ENCODE assay signal across 22 cellular contexts in genomic region chr17:40366861-40367518, GRCh38. TPM values are rescaled to one million over a fixed set of nuclear protein-coding genes. Genes with fewer than 3 reads are reported as not detected.
A peak's percentile ranks its signal among the peaks of the same experiment; 100 is the strongest.
DNase-seq lines count a peak whose midpoint lies in the region; ATAC-seq and TF ChIP-seq lines count a peak whose summit lies in the region.
"Had no signal": no experiment of that assay in that cellular context is flagged by ENCODE, and none has a peak within 500 bp of the region (broad histone marks: within the 10 kb centered on the region; RNA-seq: fewer than 3 reads in every experiment).

No MANE protein-coding gene starts in this region.

- H3K36me3 ChIP-seq in H7 (replicated peaks; ENCODE audit: control insufficient read depth, insufficient read depth, low read length) (no peaks in the 10 kb centered on the region), spleen (no peaks in the 10 kb centered on the region)
- H3K36me3 ChIP-seq: Peyer's patch had no signal

- intact Hi-C loops in spleen (cut with DNase I; ENCODE audit: low total_unique reads) = no loop called here
- intact Hi-C loops in activated CD4-positive, alpha-beta T cell treated with anti-CD3 and anti-CD28 coated beads, Interleukin-2, amount 10 ng/mL, durations not matched to agents 24 days and 14 days (cut with micrococcal nuclease) = no loop called here

- no peak for TF ChIP-seq CTCF in spleen (IDR thresholded peaks at IDR 0.05 in 8 of 11, conservative IDR thresholded peaks at IDR 0.05 in 3 of 11)

- DNase-seq in activated naive CD4-positive, alpha-beta T cell treated with anti-CD3 and anti-CD28 coated beads, Interleukin-2, amount 10 ng/mL, durations not matched to agents 7 days and 5 days = no peak
- DNase-seq in activated naive CD4-positive, alpha-beta T cell treated with Interleukin-2 at 50 U/mL for 16 hours = no peak
- peak; percentile 60 for DNase-seq in H7
- peak; percentile 14 for DNase-seq in iPS-NIHi7 (ENCODE audit: extremely low spot score)
- DNase-seq in spleen = peak; percentile 58
- DNase-seq in activated CD4-positive, alpha-beta T cell treated with anti-CD3 and anti-CD28 coated beads, Interleukin-2, amount 10 ng/mL, durations not matched to agents 24 days and 14 days = no peak
- no peak for DNase-seq in NCI-H69 (lab: John Stamatoyannopoulos, UW)
- DNase-seq: Caco-2; CD4-positive, CD25-positive, alpha-beta regulatory T cell; DMS79; KBM-7; NCI-H1436; NCI-H2029 treated with DMSO at 0.1 percent for 48 hours; NCI-H510A; Peyer's patch had no signal

- no peaks in the 10 kb centered on the region for H3K9me3 ChIP-seq in spleen
- H3K9me3 ChIP-seq: A549, Caco-2, Peyer's patch had no signal

- no peak for TF ChIP-seq POLR2A in spleen (IDR thresholded peaks at IDR 0.05)

- ATAC-seq in HG02642 (IDR thresholded peaks at IDR 0.05; ENCODE audit: poor library complexity, unreplicated experiment) = no peak
- ATAC-seq: A549, HCT116, Right ventricle myocardium inferior had no signal

- no peak overlapping the region for H3K4me3 Mint-ChIP-seq in activated naive CD4-positive, alpha-beta T cell treated with anti-CD3 and anti-CD28 coated beads, Interleukin-2, amount 10 ng/mL, durations not matched to agents 7 days and 5 days
- H3K4me3 Mint-ChIP-seq in activated CD4-positive, alpha-beta T cell treated with anti-CD3 and anti-CD28 coated beads, Interleukin-2, amount 10 ng/mL, durations not matched to agents 24 days and 14 days = no peak overlapping the region
- H3K4me3 Mint-ChIP-seq: CD4-positive, CD25-positive, alpha-beta regulatory T cell had no signal

- CTCF ChIA-PET in activated naive CD4-positive, alpha-beta T cell treated with anti-CD3 and anti-CD28 coated beads, Interleukin-2, amount 10 ng/mL, durations not matched to agents 7 days and 5 days (lab: Charles Lee) = interaction anchor here (1.1 to 14.0 kb wide), 2 partner anchors 9 to 167 kb away, joined by 3 to 123 read pairs; no protein-coding TSS in a partner anchor

- H3K27me3 ChIP-seq in H7 (ENCODE audit: control insufficient read depth, insufficient read depth, low read length) (peaks cover 28% of the 10 kb centered on the region), spleen (replicated peaks in 1 of 7) (peaks cover 0 to 27% (median 6%) of the 10 kb centered on the region in 7 donors)
- H3K27me3 ChIP-seq: Peyer's patch had no signal

- H3K4me3 ChIP-seq in H7 (ENCODE audit: insufficient read depth, low read depth, low read length) (no peak overlapping the region), spleen (no peak overlapping the region)
- H3K4me3 ChIP-seq: A549, Peyer's patch, SK-N-MC had no signal

- H3K27ac Mint-ChIP-seq in activated naive CD4-positive, alpha-beta T cell treated with anti-CD3 and anti-CD28 coated beads, Interleukin-2, amount 10 ng/mL, durations not matched to agents 7 days and 5 days = peak overlapping the region; percentile 37
- H3K27ac Mint-ChIP-seq in activated CD4-positive, alpha-beta T cell treated with anti-CD3 and anti-CD28 coated beads, Interleukin-2, amount 10 ng/mL, durations not matched to agents 24 days and 14 days = no peak overlapping the region
- H3K27ac Mint-ChIP-seq: CD4-positive, CD25-positive, alpha-beta regulatory T cell had no signal

- H3K4me1 Mint-ChIP-seq in activated naive CD4-positive, alpha-beta T cell treated with anti-CD3 and anti-CD28 coated beads, Interleukin-2, amount 10 ng/mL, durations not matched to agents 7 days and 5 days = peaks cover 39% of the 10 kb centered on the region
- peaks cover 12% of the 10 kb centered on the region for H3K4me1 Mint-ChIP-seq in activated CD4-positive, alpha-beta T cell treated with anti-CD3 and anti-CD28 coated beads, Interleukin-2, amount 10 ng/mL, durations not matched to agents 24 days and 14 days

- peaks cover 4 to 37% (median 16%) of the 10 kb centered on the region in 6 donors for H3K4me1 ChIP-seq in spleen

- H3K27me3 Mint-ChIP-seq in activated naive CD4-positive, alpha-beta T cell treated with anti-CD3 and anti-CD28 coated beads, Interleukin-2, amount 10 ng/mL, durations not matched to agents 7 days and 5 days = peaks cover 24% of the 10 kb centered on the region
- H3K27me3 Mint-ChIP-seq in activated CD4-positive, alpha-beta T cell treated with anti-CD3 and anti-CD28 coated beads, Interleukin-2, amount 10 ng/mL, durations not matched to agents 24 days and 14 days = no peaks in the 10 kb centered on the region

- peaks cover 3% of the 10 kb centered on the region for H3K9me3 Mint-ChIP-seq in activated naive CD4-positive, alpha-beta T cell treated with anti-CD3 and anti-CD28 coated beads, Interleukin-2, amount 10 ng/mL, durations not matched to agents 7 days and 5 days
- H3K9me3 Mint-ChIP-seq in activated CD4-positive, alpha-beta T cell treated with anti-CD3 and anti-CD28 coated beads, Interleukin-2, amount 10 ng/mL, durations not matched to agents 24 days and 14 days = no peaks in the 10 kb centered on the region
- H3K9me3 Mint-ChIP-seq: CD4-positive, CD25-positive, alpha-beta regulatory T cell had no signal

- no peak overlapping the region for H3K27ac ChIP-seq in spleen
- H3K27ac ChIP-seq: A549, HL-60, Peyer's patch, SK-N-MC had no signal

- peaks cover 2% of the 10 kb centered on the region for H3K36me3 Mint-ChIP-seq in activated naive CD4-positive, alpha-beta T cell treated with anti-CD3 and anti-CD28 coated beads, Interleukin-2, amount 10 ng/mL, durations not matched to agents 7 days and 5 days
- peaks cover 7% of the 10 kb centered on the region for H3K36me3 Mint-ChIP-seq in activated CD4-positive, alpha-beta T cell treated with anti-CD3 and anti-CD28 coated beads, Interleukin-2, amount 10 ng/mL, durations not matched to agents 24 days and 14 days (ENCODE audit: low read depth)
- H3K36me3 Mint-ChIP-seq: CD4-positive, CD25-positive, alpha-beta regulatory T cell had no signal

- 31 to 75% (median 71%) methylated on average over 7 to 17 of the region's 17 CpGs for WGBS in spleen, 5 donors

RNA-seq across cellular contexts. Expression of gene GJD3, which starts 2.5 kb away (rescaled TPM):
- 0.38 and 1.2 TPM in 2 replicates for total RNA-seq in H7 (2014; rRNA removed; shearing (Covaris generic))
- 10 to 100 TPM in 4 of 7 donors, 1 to 10 TPM in 3; 7.3 to 15.0 (median 10.4) TPM for total RNA-seq in spleen
- polyA plus RNA-seq in spleen = 1 to 10 TPM in 1 of 3 donors, under 1 TPM in 2; 0.20 to 1.1 (median 0.33) TPM
- total RNA-seq in activated CD4-positive, alpha-beta T cell treated with anti-CD3 and anti-CD28 coated beads, Interleukin-2, amount 10 ng/mL, durations not matched to agents 24 days and 14 days = 0.23 and 0.38 TPM in 2 replicates
- total RNA-seq: Caco-2; CD4-positive, CD25-positive, alpha-beta regulatory T cell; M059J had no signal
- polyA plus RNA-seq: CD4-positive, CD25-positive, alpha-beta regulatory T cell had no signal

RNA-seq across cellular contexts. Expression of gene TOP2A, which starts 50.7 kb away (rescaled TPM):
- total RNA-seq in H7 (2014; rRNA removed; shearing (Covaris generic)) = 159 and 249 TPM in 2 replicates
- total RNA-seq in spleen = 10 to 100 TPM in 5 of 7 donors, 1 to 10 TPM in 2; 5.5 to 37.5 (median 14.4) TPM
- polyA plus RNA-seq in spleen = 10 to 100 TPM in 1 of 3 donors, 1 to 10 TPM in 2; 5.8 to 27.5 (median 8.1) TPM
- total RNA-seq in activated CD4-positive, alpha-beta T cell treated with anti-CD3 and anti-CD28 coated beads, Interleukin-2, amount 10 ng/mL, durations not matched to agents 24 days and 14 days = 189 and 194 TPM in 2 replicates

RNA-seq across cellular contexts. Expression of gene RARA, which starts 58.0 kb away (rescaled TPM):
- 19.3 and 22.1 TPM in 2 replicates for total RNA-seq in H7 (2014; rRNA removed; shearing (Covaris generic))
- 10 to 100 TPM; 56.6 to 95.1 (median 71.2) TPM for total RNA-seq in spleen
- 10 to 100 TPM; 13.3 to 28.3 (median 14.8) TPM for polyA plus RNA-seq in spleen
- total RNA-seq in activated CD4-positive, alpha-beta T cell treated with anti-CD3 and anti-CD28 coated beads, Interleukin-2, amount 10 ng/mL, durations not matched to agents 24 days and 14 days = 24.0 and 26.2 TPM in 2 replicates

Comparison
In these comparisons a context has a peak if more than half of its experiments do, and no peak if none do; other contexts are left out.
1. DNase-seq: peak in H7 (single experiment), iPS-NIHi7 (single experiment) and spleen (single experiment); none in activated naive CD4-positive, alpha-beta T cell treated with anti-CD3 and anti-CD28 coated beads, Interleukin-2, amount 10 ng/mL, durations not matched to agents 7 days and 5 days (single experiment), activated naive CD4-positive, alpha-beta T cell treated with Interleukin-2 at 50 U/mL for 16 hours (single experiment), activated CD4-positive, alpha-beta T cell treated with anti-CD3 and anti-CD28 coated beads, Interleukin-2, amount 10 ng/mL, durations not matched to agents 24 days and 14 days (single experiment) and NCI-H69 (single experiment).